Comparison of ENCODE assay signal across 8 cellular contexts in the genomic region with DNA sequence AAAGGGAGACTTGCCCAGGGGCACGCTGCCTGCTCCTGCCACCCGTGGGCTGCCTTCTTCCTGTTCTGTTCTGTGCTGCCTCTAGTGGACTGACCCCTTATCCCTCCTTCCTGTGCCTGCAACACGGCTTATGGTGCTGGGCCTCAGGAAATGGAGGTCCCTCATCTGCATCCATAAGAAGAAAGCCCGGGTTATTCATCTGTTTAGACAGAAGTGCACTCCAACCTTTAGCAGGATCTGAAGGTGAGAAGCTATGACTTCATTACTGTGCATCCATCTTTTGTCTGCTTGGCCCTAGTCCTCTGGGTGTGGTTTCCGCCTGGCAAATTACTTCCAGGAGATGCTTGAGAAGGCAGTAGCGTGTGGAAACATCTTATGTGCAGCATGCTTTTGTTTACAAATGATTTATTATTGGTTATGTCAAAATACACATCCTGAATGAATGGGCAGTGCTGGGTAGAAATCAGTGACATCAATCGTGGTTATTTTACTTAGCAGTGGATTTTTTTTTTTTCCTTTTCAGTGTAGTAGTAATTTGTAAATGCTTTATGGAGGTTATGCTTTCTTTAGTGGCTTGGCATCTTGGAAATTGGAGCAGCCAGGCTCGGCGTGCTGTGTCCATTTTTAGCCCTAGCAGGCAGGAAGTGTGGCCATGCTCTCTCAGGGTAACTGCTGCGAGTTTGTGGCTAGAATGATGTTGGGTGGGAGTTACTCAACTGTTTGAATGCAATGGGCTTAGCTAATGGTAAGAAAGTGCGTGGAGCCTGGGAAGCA. TPM values are rescaled to one million over a fixed set of nuclear protein-coding genes. Genes with fewer than 3 reads are reported as not detected.
A peak's percentile ranks its signal among the peaks of the same experiment; 100 is the strongest.
DNase-seq lines count a peak whose midpoint lies in the region; ATAC-seq and TF ChIP-seq lines count a peak whose summit lies in the region.

No MANE protein-coding gene starts in this region.

- ATAC-seq in omental fat pad (ENCODE audit: low FRiP score): peak; percentile 35

- no peak for TF ChIP-seq CTCF in omental fat pad (IDR thresholded peaks at IDR 0.05)

- H3K27me3 Mint-ChIP-seq in T-helper 2 cell treated with Interferon-gamma antibody and Interleukin-4, amounts not matched to agents 5 μg/mL and 100 μg/mL, for 36 hours (ENCODE audit: low read depth): no peaks in the 10 kb centered on the region

- H3K9me3 Mint-ChIP-seq in T-helper 2 cell treated with Interferon-gamma antibody and Interleukin-4, amounts not matched to agents 5 μg/mL and 100 μg/mL, for 36 hours: peaks cover 5% of the 10 kb centered on the region

- H3K27ac Mint-ChIP-seq in T-helper 2 cell treated with Interferon-gamma antibody and Interleukin-4, amounts not matched to agents 5 μg/mL and 100 μg/mL, for 36 hours: no peak overlapping the region

- no peak overlapping the region for H3K4me3 Mint-ChIP-seq in T-helper 2 cell treated with Interferon-gamma antibody and Interleukin-4, amounts not matched to agents 5 μg/mL and 100 μg/mL, for 36 hours

- no peaks in the 10 kb centered on the region for H3K36me3 Mint-ChIP-seq in T-helper 2 cell treated with Interferon-gamma antibody and Interleukin-4, amounts not matched to agents 5 μg/mL and 100 μg/mL, for 36 hours (ENCODE audit: low read depth)

- TF ChIP-seq POLR2A in erythroblast (IDR thresholded peaks at IDR 0.05; ENCODE audit: low read length): no peak

- DNase-seq in Daoy (ENCODE audit: low read depth) (peak; percentile 48), M059J (ENCODE audit: low read depth) (peak; percentile 82), dermis microvascular lymphatic vessel endothelial cell (ENCODE audit: low read depth in 2 of 2) (peak; percentile 37 to 86), omental fat pad (ENCODE audit: low spot score) (no peak), COLO829 (ENCODE audit: low spot score) (no peak), erythroblast (lab: John Stamatoyannopoulos, UW) (no peak)
- no peak for DNase-seq in T-helper 2 cell treated with Interferon-gamma antibody and Interleukin-4, amounts not matched to agents 5 μg/mL and 100 μg/mL, for 36 hours (ENCODE audit: low spot score)
- DNase-seq in stimulated activated CD8-positive, alpha-beta memory T cell treated with anti-CD3 and anti-CD28 coated beads, Interleukin-4, amount 100 ng/mL, for 48 hours: no peak

- peaks cover 8% of the 10 kb centered on the region for H3K4me1 Mint-ChIP-seq in T-helper 2 cell treated with Interferon-gamma antibody and Interleukin-4, amounts not matched to agents 5 μg/mL and 100 μg/mL, for 36 hours (ENCODE audit: low read depth)

RNA-seq across cellular contexts. Expression of a gene that starts 12.7 kb away (rescaled TPM):
- total RNA-seq in Daoy (2014; rRNA removed; shearing (Covaris generic)): 2.6 TPM in 2 replicates
- total RNA-seq in M059J (2014; rRNA removed; shearing (Covaris generic)): 3.7 and 6.4 TPM in 2 replicates
- total RNA-seq in dermis microvascular lymphatic vessel endothelial cell: 117 and 240 TPM in 2 replicates
- 10 to 100 TPM; 28.1 to 89.7 (median 54.2) TPM for total RNA-seq in omental fat pad

RNA-seq across cellular contexts. Expression of a gene that starts 26.9 kb away (rescaled TPM):
- not detected in 2 replicates for total RNA-seq in Daoy (2014; rRNA removed; shearing (Covaris generic))
- not detected in 2 replicates for total RNA-seq in M059J (2014; rRNA removed; shearing (Covaris generic))
- 0.13 and 0.25 TPM in 2 replicates for total RNA-seq in dermis microvascular lymphatic vessel endothelial cell
- not detected for total RNA-seq in omental fat pad

Comparison
In these comparisons a context has a peak if more than half of its experiments do, and no peak if none do; other contexts are left out.
1. DNase-seq: peak in Daoy (single experiment), M059J (single experiment) and dermis microvascular lymphatic vessel endothelial cell (2 of 2); none in omental fat pad (single experiment), COLO829 (single experiment), T-helper 2 cell treated with Interferon-gamma antibody and Interleukin-4, amounts not matched to agents 5 μg/mL and 100 μg/mL, for 36 hours (single experiment), stimulated activated CD8-positive, alpha-beta memory T cell treated with anti-CD3 and anti-CD28 coated beads, Interleukin-4, amount 100 ng/mL, for 48 hours (single experiment) and erythroblast (0 of 2).